In the genomic region with DNA sequence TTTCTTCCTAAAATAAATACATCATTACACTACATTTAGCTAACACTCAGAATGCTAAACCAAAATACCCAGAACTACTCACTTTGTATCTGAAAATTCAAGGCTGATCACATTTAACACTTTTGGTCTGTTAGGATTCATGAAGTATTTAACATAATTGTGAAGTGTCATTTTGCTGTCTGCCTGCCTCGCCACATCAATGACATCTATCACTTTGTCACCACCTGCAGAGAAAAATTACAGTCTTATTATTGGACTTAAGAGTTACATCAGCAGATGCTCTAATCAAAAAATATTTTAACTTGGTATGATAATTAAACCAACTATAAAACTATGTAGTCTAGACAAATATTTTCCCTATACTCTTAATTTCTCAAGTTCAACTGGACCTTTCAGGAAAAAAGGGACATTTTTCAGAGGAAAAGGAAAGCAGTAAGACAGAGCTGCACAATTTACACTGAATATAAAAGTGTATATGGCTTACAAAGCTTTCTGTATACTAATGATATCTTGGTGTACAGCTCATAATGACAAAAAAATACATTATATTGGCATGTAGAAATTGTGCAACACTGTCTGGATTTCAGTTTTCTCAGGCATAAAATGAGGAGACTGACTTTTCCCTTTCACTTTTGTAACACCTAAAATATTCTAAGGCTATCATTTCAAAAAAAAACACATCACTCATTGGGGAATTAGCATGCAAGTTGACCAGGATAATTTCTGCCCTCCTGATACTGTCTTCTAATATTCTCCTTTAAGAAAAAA, we compare ENCODE assay signal across 16 cellular contexts. TPM values are rescaled to one million over a fixed set of nuclear protein-coding genes. Genes with fewer than 3 reads are reported as not detected.
DNase-seq lines count a peak whose midpoint lies in the region; ATAC-seq and TF ChIP-seq lines count a peak whose summit lies in the region.
"Had no signal": no experiment of that assay in that cellular context is flagged by ENCODE, and none has a peak within 500 bp of the region (broad histone marks: within the 10 kb centered on the region; RNA-seq: fewer than 3 reads in every experiment).

No MANE protein-coding gene starts in this region.

- TF ChIP-seq RAD21 in IMR-90 (IDR thresholded peaks at IDR 0.05; ENCODE audit: low read length) = no peak

- H3K4ac ChIP-seq in IMR-90 (ENCODE audit: low read depth, low read length) = no peak overlapping the region

- no peak overlapping the region for H3K56ac ChIP-seq in IMR-90 (ENCODE audit: extremely low read depth, insufficient read depth, low read length)

- in situ Hi-C loops in IMR-90 (cut with MboI; ENCODE audit: low sequenced_read_pairs) = no loop called here

- no peak overlapping the region for H2BK5ac ChIP-seq in IMR-90 (ENCODE audit: low read depth, low read length, poor library complexity, severe bottlenecking)

- H3K27ac Mint-ChIP-seq in activated naive CD4-positive, alpha-beta T cell treated with anti-CD3 and anti-CD28 coated beads, Interleukin-2, amount 50 U/mL, for 24 hours = peak overlapping the region; percentile 62
- peak overlapping the region in 1 of 2 donors; percentile 32 for H3K27ac Mint-ChIP-seq in activated naive CD4-positive, alpha-beta T cell treated with anti-CD3 and anti-CD28 coated beads, Interleukin-2, amount 50 U/mL, for 72 hours
- no peak overlapping the region for H3K27ac Mint-ChIP-seq in activated naive CD8-positive, alpha-beta T cell treated with anti-CD3 and anti-CD28 coated beads, Interleukin-2, amount 50 U/mL, for 24 hours
- peak overlapping the region; percentile 37 for H3K27ac Mint-ChIP-seq in stimulated activated naive B cell treated with anti-CD40 and anti-IgM and Interleukin-4, amounts not matched to agents 10 μg/mL and 1 μg/mL and 100 μg/mL, for 72 hours
- H3K27ac Mint-ChIP-seq: CD4-positive, CD25-positive, alpha-beta regulatory T cell had no signal

- POLR2A ChIA-PET in IMR-90 (lab: Charles Lee; ENCODE audit: unreplicated experiment) = no interaction called here

- H3K14ac ChIP-seq in IMR-90 (replicated peaks; ENCODE audit: low read depth, low read length) = no peak overlapping the region

- no peak for TF ChIP-seq POLR2A in IMR-90 (IDR thresholded peaks at IDR 0.05; ENCODE audit: low read depth, low read length)

- H3K36me3 Mint-ChIP-seq in activated naive CD4-positive, alpha-beta T cell treated with anti-CD3 and anti-CD28 coated beads, Interleukin-2, amount 50 U/mL, for 24 hours = peaks cover 25% of the 10 kb centered on the region
- H3K36me3 Mint-ChIP-seq in activated naive CD4-positive, alpha-beta T cell treated with anti-CD3 and anti-CD28 coated beads, Interleukin-2, amount 50 U/mL, for 72 hours = peaks cover 5 to 29% of the 10 kb centered on the region in 2 donors
- H3K36me3 Mint-ChIP-seq in activated naive CD8-positive, alpha-beta T cell treated with anti-CD3 and anti-CD28 coated beads, Interleukin-2, amount 50 U/mL, for 24 hours (ENCODE audit: low read depth) = peaks cover 47% of the 10 kb centered on the region
- peaks cover 33 to 34% of the 10 kb centered on the region in 2 donors for H3K36me3 Mint-ChIP-seq in stimulated activated naive B cell treated with anti-CD40 and anti-IgM and Interleukin-4, amounts not matched to agents 10 μg/mL and 1 μg/mL and 100 μg/mL, for 72 hours

- no peak overlapping the region for H4K91ac ChIP-seq in IMR-90 (ENCODE audit: insufficient read depth, low read depth, low read length)

- DNase-seq in activated naive CD4-positive, alpha-beta T cell treated with anti-CD3 and anti-CD28 coated beads, Interleukin-2, amount 50 U/mL, for 72 hours (ENCODE audit: low spot score in 2 of 2) = no peak
- DNase-seq in IMR-90 = no peak
- no peak for DNase-seq in activated naive CD8-positive, alpha-beta T cell treated with anti-CD3 and anti-CD28 coated beads, Interleukin-2, amount 50 U/mL, for 24 hours
- no peak for DNase-seq in stimulated activated naive B cell treated with anti-CD40 and anti-IgM and Interleukin-4, amounts not matched to agents 10 μg/mL and 1 μg/mL and 100 μg/mL, for 72 hours
- no peak for DNase-seq in right atrium auricular region (ENCODE audit: low spot score)
- DNase-seq: CD4-positive, CD25-positive, alpha-beta regulatory T cell; GOT3; NCI-H1105; NCI-H1694 treated with DMSO at 0.1 percent for 48 hours; NCI-H2081 treated with DMSO at 0.1 percent for 48 hours; NCI-H2171 treated with DMSO at 0.1 percent for 48 hours; Right ventricle myocardium superior had no signal

- H2AK5ac ChIP-seq in IMR-90 (ENCODE audit: low read depth, low read length) = no peak overlapping the region

- CTCF ChIA-PET in IMR-90 (lab: Yijun Ruan, JAX) = no interaction called here

- H3K27me3 Mint-ChIP-seq in activated naive CD4-positive, alpha-beta T cell treated with anti-CD3 and anti-CD28 coated beads, Interleukin-2, amount 50 U/mL, for 24 hours = no peaks in the 10 kb centered on the region
- H3K27me3 Mint-ChIP-seq in activated naive CD8-positive, alpha-beta T cell treated with anti-CD3 and anti-CD28 coated beads, Interleukin-2, amount 50 U/mL, for 24 hours = no peaks in the 10 kb centered on the region
- H3K27me3 Mint-ChIP-seq in stimulated activated naive B cell treated with anti-CD40 and anti-IgM and Interleukin-4, amounts not matched to agents 10 μg/mL and 1 μg/mL and 100 μg/mL, for 72 hours = no peaks in the 10 kb centered on the region
- H3K27me3 Mint-ChIP-seq: CD4-positive, CD25-positive, alpha-beta regulatory T cell had no signal

- no peak overlapping the region for H3K4me2 ChIP-seq in IMR-90 (ENCODE audit: low read depth, low read length)

- no peak overlapping the region for H3K4me3 Mint-ChIP-seq in activated naive CD4-positive, alpha-beta T cell treated with anti-CD3 and anti-CD28 coated beads, Interleukin-2, amount 50 U/mL, for 24 hours
- H3K4me3 Mint-ChIP-seq in activated naive CD8-positive, alpha-beta T cell treated with anti-CD3 and anti-CD28 coated beads, Interleukin-2, amount 50 U/mL, for 24 hours = no peak overlapping the region
- H3K4me3 Mint-ChIP-seq in stimulated activated naive B cell treated with anti-CD40 and anti-IgM and Interleukin-4, amounts not matched to agents 10 μg/mL and 1 μg/mL and 100 μg/mL, for 72 hours = no peak overlapping the region
- H3K4me3 Mint-ChIP-seq: CD4-positive, CD25-positive, alpha-beta regulatory T cell had no signal

- intact Hi-C loops in IMR-90 (cut with micrococcal nuclease) = no loop called here

- ATAC-seq in activated naive CD4-positive, alpha-beta T cell treated with anti-CD3 and anti-CD28 coated beads, Interleukin-2, amount 50 U/mL, for 72 hours = no peak
- ATAC-seq in IMR-90 (ENCODE audit: low read depth) (no peak), GM18868 (IDR thresholded peaks at IDR 0.05; ENCODE audit: unreplicated experiment) (no peak)
- peak; percentile 33 for ATAC-seq in activated naive CD8-positive, alpha-beta T cell treated with anti-CD3 and anti-CD28 coated beads, Interleukin-2, amount 50 U/mL, for 24 hours
- no peak for ATAC-seq in stimulated activated naive B cell treated with anti-CD40 and anti-IgM and Interleukin-4, amounts not matched to agents 10 μg/mL and 1 μg/mL and 100 μg/mL, for 72 hours (replicated peaks)
- ATAC-seq: HCT116 had no signal

- no peaks in the 10 kb centered on the region for H4K20me1 ChIP-seq in IMR-90 (ENCODE audit: insufficient read depth, low read length)

- no peaks in the 10 kb centered on the region for H3K9me1 ChIP-seq in IMR-90 (ENCODE audit: insufficient read depth, low read length)

- no peaks in the 10 kb centered on the region for H3K9me3 ChIP-seq in IMR-90 (ENCODE audit: control insufficient read depth, insufficient read depth, low read length)
- H3K9me3 ChIP-seq in right atrium auricular region = no peaks in the 10 kb centered on the region

- no peak overlapping the region for H3K23ac ChIP-seq in IMR-90 (ENCODE audit: low read depth, low read length)

- dilution Hi-C loops in IMR-90 (cut with HindIII; ENCODE audit: low sequenced_read_pairs, unreplicated experiment) = no loop called here

- no peak overlapping the region for H2AK9ac ChIP-seq in IMR-90 (replicated peaks; ENCODE audit: low read depth, low read length, poor library complexity)

- no peak overlapping the region for H3K9ac ChIP-seq in IMR-90 (ENCODE audit: low read depth, low read length)

- peaks cover 21% of the 10 kb centered on the region for H3K4me1 Mint-ChIP-seq in activated naive CD4-positive, alpha-beta T cell treated with anti-CD3 and anti-CD28 coated beads, Interleukin-2, amount 50 U/mL, for 24 hours
- H3K4me1 Mint-ChIP-seq in activated naive CD8-positive, alpha-beta T cell treated with anti-CD3 and anti-CD28 coated beads, Interleukin-2, amount 50 U/mL, for 24 hours = peaks cover 39% of the 10 kb centered on the region
- H3K4me1 Mint-ChIP-seq in stimulated activated naive B cell treated with anti-CD40 and anti-IgM and Interleukin-4, amounts not matched to agents 10 μg/mL and 1 μg/mL and 100 μg/mL, for 72 hours = peaks cover 16 to 47% of the 10 kb centered on the region in 2 donors

- H3K4me3 ChIP-seq in IMR-90 (ENCODE audit: insufficient read depth, low read depth, low read length) (no peak overlapping the region), right atrium auricular region (no peak overlapping the region)

- no peak overlapping the region for H3K27ac ChIP-seq in IMR-90 (ENCODE audit: insufficient read depth, low read length)
- no peak overlapping the region for H3K27ac ChIP-seq in right atrium auricular region
- H3K27ac ChIP-seq: HL-60 had no signal

- H2BK120ac ChIP-seq in IMR-90 (ENCODE audit: low read depth, low read length) = no peak overlapping the region

- no peaks in the 10 kb centered on the region for H3K27me3 ChIP-seq in IMR-90 (ENCODE audit: control insufficient read depth, insufficient read depth, low read length)
- H3K27me3 ChIP-seq in right atrium auricular region = no peaks in the 10 kb centered on the region

- H3K36me3 ChIP-seq in IMR-90 (ENCODE audit: control insufficient read depth, insufficient read depth, low read length) (peaks cover 7% of the 10 kb centered on the region), right atrium auricular region (peaks cover 52% of the 10 kb centered on the region)

- H3K9me3 Mint-ChIP-seq in activated naive CD4-positive, alpha-beta T cell treated with anti-CD3 and anti-CD28 coated beads, Interleukin-2, amount 50 U/mL, for 24 hours = no peaks in the 10 kb centered on the region
- no peaks in the 10 kb centered on the region for H3K9me3 Mint-ChIP-seq in activated naive CD4-positive, alpha-beta T cell treated with anti-CD3 and anti-CD28 coated beads, Interleukin-2, amount 50 U/mL, for 72 hours
- H3K9me3 Mint-ChIP-seq in activated naive CD8-positive, alpha-beta T cell treated with anti-CD3 and anti-CD28 coated beads, Interleukin-2, amount 50 U/mL, for 24 hours = no peaks in the 10 kb centered on the region
- H3K9me3 Mint-ChIP-seq in stimulated activated naive B cell treated with anti-CD40 and anti-IgM and Interleukin-4, amounts not matched to agents 10 μg/mL and 1 μg/mL and 100 μg/mL, for 72 hours = peaks cover 0 to 1% of the 10 kb centered on the region in 2 donors
- H3K9me3 Mint-ChIP-seq: CD4-positive, CD25-positive, alpha-beta regulatory T cell had no signal

- no CpG with 5 or more reads among the region's 1 CpG for WGBS in IMR-90 (ENCODE audit: extremely low coverage in 2 of 2, insufficient read length in 1 of 2), 2 experiments

- no peak overlapping the region for H2AFZ ChIP-seq in IMR-90 (replicated peaks; ENCODE audit: low read length, poor library complexity)

- no peaks in the 10 kb centered on the region for H3K79me1 ChIP-seq in IMR-90 (ENCODE audit: low read depth in 1 of 2, low read length in 2 of 2)

- no peak overlapping the region for H2BK20ac ChIP-seq in IMR-90 (ENCODE audit: low read depth, low read length)

- no peak overlapping the region for H3K18ac ChIP-seq in IMR-90 (ENCODE audit: low read depth, low read length)

- no peak overlapping the region for H2BK15ac ChIP-seq in IMR-90 (ENCODE audit: low read depth, low read length)

- H3K4me1 ChIP-seq in IMR-90 (ENCODE audit: control insufficient read depth, insufficient read depth, low read length) (no peaks in the 10 kb centered on the region), right atrium auricular region (no peaks in the 10 kb centered on the region)

- no peak overlapping the region for H4K8ac ChIP-seq in IMR-90 (ENCODE audit: low read depth in 2 of 2, low read length in 2 of 2)

- no peak overlapping the region for H4K5ac ChIP-seq in IMR-90 (ENCODE audit: low read depth, low read length)

- TF ChIP-seq CTCF in IMR-90 (conservative IDR thresholded peaks at IDR 0.05; ENCODE audit: low read depth, low read length) = no peak
- TF ChIP-seq CTCF in right atrium auricular region (IDR thresholded peaks at IDR 0.05) = no peak

- BruUV-seq in IMR-90 (replicated peaks; lab: Mats Ljungman, UMichigan) = no TSS peak

RNA-seq across cellular contexts. Expression of gene KDM7A, which starts 49.2 kb away (rescaled TPM):
- total RNA-seq in activated naive CD4-positive, alpha-beta T cell treated with anti-CD3 and anti-CD28 coated beads, Interleukin-2, amount 50 U/mL, for 72 hours = 10 to 100 TPM; 28.4 to 38.6 TPM
- 2.3 and 2.5 TPM in 2 replicates for total RNA-seq in IMR-90 (2012; rRNA removed)
- 1.4 and 1.5 TPM in 2 replicates for polyA plus RNA-seq in IMR-90 (2012; rRNA removed)
- 0.19 and 0.89 TPM in 2 replicates for polyA plus RNA-seq in IMR-90 (2012; cell fraction: cytosol; rRNA removed)
- 2.2 and 8.3 TPM in 2 replicates for polyA plus RNA-seq in IMR-90 (2012; cell fraction: nucleus; rRNA removed; ENCODE audit: low replicate concordance)
- 10 to 100 TPM; 12.8 to 15.4 TPM for total RNA-seq in right atrium auricular region
